In genomic region chr3:11721114-11721440, GRCh38 we compare ENCODE assay signal across 8 cellular contexts.
DNase-seq lines count a peak whose midpoint lies in the region; ATAC-seq and TF ChIP-seq lines count a peak whose summit lies in the region.

No MANE protein-coding gene starts in this region.

- H3K36me3 Mint-ChIP-seq in activated T-cell treated with anti-CD3 and anti-CD28 coated beads, Interleukin-2, amount 50 U/mL, for 72 hours (ENCODE audit: insufficient read depth in 2 of 2) = peaks cover 0 to 3% of the 10 kb centered on the region in 2 donors
- H3K36me3 Mint-ChIP-seq in activated naive CD8-positive, alpha-beta T cell treated with anti-CD3 and anti-CD28 coated beads, Interleukin-2, amount 50 U/mL, for 24 hours (ENCODE audit: low read depth) = no peaks in the 10 kb centered on the region

- H3K4me1 ChIP-seq in liver (ENCODE audit: control insufficient read depth in 4 of 4, insufficient read depth in 4 of 4, low read length in 3 of 4) = peaks cover 3 to 25% (median 16%) of the 10 kb centered on the region in 4 donors
- peaks cover 0 to 26% (median 12%) of the 10 kb centered on the region in 4 donors for H3K4me1 ChIP-seq in tibial artery

- no peak for TF ChIP-seq RAD21 in liver (IDR thresholded peaks at IDR 0.05)

- H3K9me3 ChIP-seq in liver (ENCODE audit: control insufficient read depth in 4 of 4, low read length in 3 of 4) (no peaks in the 10 kb centered on the region), tibial artery (no peaks in the 10 kb centered on the region)

- peaks cover 21% of the 10 kb centered on the region for H3K4me1 Mint-ChIP-seq in activated T-cell treated with anti-CD3 and anti-CD28 coated beads, Interleukin-2, amount 50 U/mL, for 72 hours (ENCODE audit: low read depth)
- H3K4me1 Mint-ChIP-seq in activated naive CD8-positive, alpha-beta T cell treated with anti-CD3 and anti-CD28 coated beads, Interleukin-2, amount 50 U/mL, for 24 hours = peaks cover 19% of the 10 kb centered on the region

- peaks cover 28% of the 10 kb centered on the region for H3K27me3 Mint-ChIP-seq in activated T-cell treated with anti-CD3 and anti-CD28 coated beads, Interleukin-2, amount 50 U/mL, for 72 hours (ENCODE audit: low read depth)
- H3K27me3 Mint-ChIP-seq in activated naive CD8-positive, alpha-beta T cell treated with anti-CD3 and anti-CD28 coated beads, Interleukin-2, amount 50 U/mL, for 24 hours = peaks cover 21% of the 10 kb centered on the region

- peak overlapping the region; percentile 91 to 96 for H3K4me3 Mint-ChIP-seq in activated T-cell treated with anti-CD3 and anti-CD28 coated beads, Interleukin-2, amount 50 U/mL, for 72 hours
- H3K4me3 Mint-ChIP-seq in activated naive CD8-positive, alpha-beta T cell treated with anti-CD3 and anti-CD28 coated beads, Interleukin-2, amount 50 U/mL, for 24 hours = peak overlapping the region; percentile 83

- no peak for ATAC-seq in activated T-cell treated with anti-CD3 and anti-CD28 coated beads, Interleukin-2, amount 50 U/mL, for 72 hours (replicated peaks in 1 of 2)
- no peak for ATAC-seq in activated naive CD8-positive, alpha-beta T cell treated with anti-CD3 and anti-CD28 coated beads, Interleukin-2, amount 50 U/mL, for 24 hours
- no peak for ATAC-seq in HG02759 (IDR thresholded peaks at IDR 0.05; ENCODE audit: unreplicated experiment)

- 44% methylated on average over 5 of the region's 5 CpGs for WGBS in liver

- H3K4me3 ChIP-seq in liver (ENCODE audit: low read depth in 1 of 3, low read length in 3 of 3) (peak overlapping the region in 2 of 3 donors; percentile 97), tibial artery (peak overlapping the region; percentile 94 to 97)

- peak overlapping the region in 1 of 2 donors; percentile 63 for H3K9ac ChIP-seq in liver (ENCODE audit: low read depth in 1 of 2, low read length in 2 of 2)

- no peaks in the 10 kb centered on the region for H3K27me3 ChIP-seq in liver (ENCODE audit: control insufficient read depth in 4 of 4, insufficient read depth in 4 of 4, low read length in 3 of 4)
- H3K27me3 ChIP-seq in tibial artery = no peaks in the 10 kb centered on the region

- H3K36me3 ChIP-seq in liver (ENCODE audit: control insufficient read depth in 4 of 4, insufficient read depth in 3 of 4, low read depth in 1 of 4, low read length in 3 of 4) (no peaks in the 10 kb centered on the region), tibial artery (no peaks in the 10 kb centered on the region)

- DNase-seq in activated T-cell treated with anti-CD3 and anti-CD28 coated beads, Interleukin-2, amount 50 U/mL, for 72 hours = no peak
- no peak for DNase-seq in activated T-cell treated with anti-CD3 and anti-CD28 coated beads, Interleukin-2, amount 50 U/mL, for 48 hours
- no peak for DNase-seq in activated naive CD8-positive, alpha-beta T cell treated with anti-CD3 and anti-CD28 coated beads, Interleukin-2, amount 50 U/mL, for 24 hours
- DNase-seq in tibial artery (no peak), NCI-H1092 (lab: John Stamatoyannopoulos, UW) (no peak), head of caudate nucleus (no peak)

- H3K27ac Mint-ChIP-seq in activated T-cell treated with anti-CD3 and anti-CD28 coated beads, Interleukin-2, amount 50 U/mL, for 72 hours = no peak overlapping the region
- peak overlapping the region; percentile 21 for H3K27ac Mint-ChIP-seq in activated naive CD8-positive, alpha-beta T cell treated with anti-CD3 and anti-CD28 coated beads, Interleukin-2, amount 50 U/mL, for 24 hours

- H3K27ac ChIP-seq in liver (ENCODE audit: low read depth in 1 of 2, low read length in 2 of 2) (peak overlapping the region; percentile 86 to 90), tibial artery (peak overlapping the region; percentile 94 to 96)

- no peak for TF ChIP-seq CTCF in liver (IDR thresholded peaks at IDR 0.05; ENCODE audit: low read depth, low read length, missing input control)
- no peak for TF ChIP-seq CTCF in tibial artery (IDR thresholded peaks at IDR 0.05)

- intact Hi-C loops in tibial artery (cut with DNase I; ENCODE audit: low total_unique reads) (no loop called here), head of caudate nucleus (cut with DNase I) (no loop called here)

- no peaks in the 10 kb centered on the region for H3K9me3 Mint-ChIP-seq in activated T-cell treated with anti-CD3 and anti-CD28 coated beads, Interleukin-2, amount 50 U/mL, for 72 hours
- H3K9me3 Mint-ChIP-seq in activated naive CD8-positive, alpha-beta T cell treated with anti-CD3 and anti-CD28 coated beads, Interleukin-2, amount 50 U/mL, for 24 hours = no peaks in the 10 kb centered on the region

TF ChIP-seq in liver, 16 proteins besides CTCF, POLR2A, EP300 and RAD21:
- no peak for TF ChIP-seq REST (IDR thresholded peaks at IDR 0.05)
- TF ChIP-seq TAF1 (conservative IDR thresholded peaks at IDR 0.05) = no peak
- no peak for TF ChIP-seq FOXA1 (IDR thresholded peaks at IDR 0.05)
- TF ChIP-seq FOXA2 (IDR thresholded peaks at IDR 0.05) = no peak
- TF ChIP-seq MAX (IDR thresholded peaks at IDR 0.05) = no peak
TF ChIP-seq in liver: peak in this region for 0.
